ENCODE assay signal across 10 cellular contexts in the genomic region with DNA sequence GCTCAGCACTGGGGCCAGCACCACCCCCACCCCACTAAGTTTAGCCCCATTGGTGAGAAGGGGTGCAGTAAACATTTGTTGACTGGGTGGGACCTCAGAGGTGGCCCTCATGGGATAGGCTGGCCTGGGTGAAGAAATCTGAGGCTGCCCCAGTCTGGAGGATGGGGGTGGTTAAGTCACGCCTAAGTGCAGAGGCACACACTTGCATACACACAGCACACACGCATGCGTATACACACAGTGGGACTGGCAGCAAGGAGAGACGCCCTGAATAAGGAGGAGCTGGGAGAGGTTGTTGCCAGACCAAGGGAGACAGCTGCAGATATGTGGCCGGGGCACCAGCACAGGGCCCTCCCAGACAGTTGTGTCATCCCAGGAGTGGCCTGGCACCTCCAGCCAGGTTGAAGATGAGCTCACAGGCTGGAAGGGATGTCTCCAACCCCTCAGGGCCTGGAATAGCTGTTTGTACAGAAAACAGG. TPM values are rescaled to one million over a fixed set of nuclear protein-coding genes. Genes with fewer than 3 reads are reported as not detected.
A peak's percentile ranks its signal among the peaks of the same experiment; 100 is the strongest.
DNase-seq lines count a peak whose midpoint lies in the region; ATAC-seq and TF ChIP-seq lines count a peak whose summit lies in the region.
"Had no signal": no experiment of that assay in that cellular context is flagged by ENCODE, and none has a peak within 500 bp of the region (broad histone marks: within the 10 kb centered on the region; RNA-seq: fewer than 3 reads in every experiment).

No MANE protein-coding gene starts in this region.

- peak overlapping the region; percentile 85 for H3K23ac ChIP-seq in IMR-90 (ENCODE audit: low read depth, low read length)

- intact Hi-C loops in IMR-90 (cut with micrococcal nuclease), result loop anchor here (5.0 kb wide), 1 partner anchor 128 kb away; no protein-coding TSS in a partner anchor

- H2AK9ac ChIP-seq in IMR-90 (replicated peaks; ENCODE audit: low read depth, low read length, poor library complexity), result peak overlapping the region; percentile 91

- H3K27ac ChIP-seq in IMR-90 (ENCODE audit: insufficient read depth, low read length), result peak overlapping the region; percentile 98
- H3K27ac ChIP-seq in thoracic aorta, result peak overlapping the region; percentile 96
- H3K27ac ChIP-seq: HL-60 had no signal

- H2AK5ac ChIP-seq in IMR-90 (ENCODE audit: low read depth, low read length), result peak overlapping the region; percentile 95

- DNase-seq in IMR-90 (peak; percentile 88), cardiac fibroblast (ENCODE audit: low read depth in 2 of 2) (peak; percentile 63 to 75), kidney tubule cell (ENCODE audit: low spot score) (peak; percentile 80), thoracic aorta (ENCODE audit: low spot score) (no peak), NCI-H187 treated with DMSO at 0.1 percent for 48 hours (lab: John Stamatoyannopoulos, UW) (no peak), NCI-H2196 treated with DMSO at 0.1 percent for 48 hours (lab: John Stamatoyannopoulos, UW; ENCODE audit: unreplicated experiment) (no peak), GF-D8 (lab: John Stamatoyannopoulos, UW) (no peak)
- no peak for DNase-seq in stimulated activated naive CD8-positive, alpha-beta T cell treated with anti-CD3 and anti-CD28 coated beads, Interleukin-15, amount 100 ng/mL, for 72 hours
- DNase-seq: naive thymus-derived CD4-positive, alpha-beta T cell had no signal

- peaks cover 16% of the 10 kb centered on the region for H3K4me1 Mint-ChIP-seq in stimulated activated naive CD8-positive, alpha-beta T cell treated with anti-CD3 and anti-CD28 coated beads, Interleukin-15, amount 100 ng/mL, for 72 hours

- H3K27me3 ChIP-seq in IMR-90 (ENCODE audit: control insufficient read depth, insufficient read depth, low read length) (no peaks in the 10 kb centered on the region), thoracic aorta (replicated peaks; ENCODE audit: insufficient read depth) (no peaks in the 10 kb centered on the region)

- peak overlapping the region; percentile 78 for H2BK20ac ChIP-seq in IMR-90 (ENCODE audit: low read depth, low read length)

- peak overlapping the region; percentile 85 for H2BK120ac ChIP-seq in IMR-90 (ENCODE audit: low read depth, low read length)

- H3K27me3 Mint-ChIP-seq in stimulated activated naive CD8-positive, alpha-beta T cell treated with anti-CD3 and anti-CD28 coated beads, Interleukin-15, amount 100 ng/mL, for 72 hours, result peaks cover 95% of the 10 kb centered on the region

- H2AFZ ChIP-seq in IMR-90 (replicated peaks; ENCODE audit: low read length, poor library complexity), result peak overlapping the region; percentile 24

- peak overlapping the region; percentile 46; the same call in 1 of the 3 replicates for H2BK15ac ChIP-seq in IMR-90 (ENCODE audit: low read depth, low read length)

- 0 out of 2 replicates have a peak, but pooled peaks cover 5% of the 10 kb centered on the region for H3K36me3 ChIP-seq in IMR-90 (ENCODE audit: control insufficient read depth, insufficient read depth, low read length)
- H3K36me3 ChIP-seq in thoracic aorta, result no peaks in the 10 kb centered on the region

- 25% methylated on average over 1 of the region's 5 CpGs; no CpG with 5 or more reads in 1 of the 2 experiments for WGBS in IMR-90 (ENCODE audit: extremely low coverage in 2 of 2, insufficient read length in 1 of 2), 2 experiments

- in situ Hi-C loops in IMR-90 (cut with MboI; ENCODE audit: low sequenced_read_pairs), result no loop called here

- H4K20me1 ChIP-seq in IMR-90 (ENCODE audit: insufficient read depth, low read length), result peaks cover 81% of the 10 kb centered on the region

- no peak for TF ChIP-seq POLR2A in IMR-90 (IDR thresholded peaks at IDR 0.05; ENCODE audit: low read depth, low read length)

- ATAC-seq in IMR-90 (ENCODE audit: low read depth) (peak; percentile 27), thoracic aorta (ENCODE audit: insufficient number of reproducible peaks, low FRiP score, low read depth) (no peak)
- no peak for ATAC-seq in stimulated activated naive CD8-positive, alpha-beta T cell treated with anti-CD3 and anti-CD28 coated beads, Interleukin-15, amount 100 ng/mL, for 72 hours
- ATAC-seq: naive thymus-derived CD4-positive, alpha-beta T cell had no signal

- no peak overlapping the region for H3K27ac Mint-ChIP-seq in stimulated activated naive CD8-positive, alpha-beta T cell treated with anti-CD3 and anti-CD28 coated beads, Interleukin-15, amount 100 ng/mL, for 72 hours
- H3K27ac Mint-ChIP-seq: naive thymus-derived CD4-positive, alpha-beta T cell had no signal

- H3K4ac ChIP-seq in IMR-90 (ENCODE audit: low read depth, low read length), result peak overlapping the region; percentile 98

- peak overlapping the region; percentile 53; the same call in 1 of the 2 replicates for H4K5ac ChIP-seq in IMR-90 (ENCODE audit: low read depth, low read length)

- dilution Hi-C loops in IMR-90 (cut with HindIII; ENCODE audit: low sequenced_read_pairs, unreplicated experiment), result no loop called here

- peaks cover 71% of the 10 kb centered on the region for H3K4me1 ChIP-seq in IMR-90 (ENCODE audit: control insufficient read depth, insufficient read depth, low read length)
- H3K4me1 ChIP-seq in thoracic aorta (ENCODE audit: control insufficient read depth in 1 of 2, low read depth in 2 of 2), result peaks cover 73 to 86% of the 10 kb centered on the region in 2 donors

- H3K14ac ChIP-seq in IMR-90 (replicated peaks; ENCODE audit: low read depth, low read length), result peak overlapping the region; percentile 70

- TF ChIP-seq RAD21 in IMR-90 (IDR thresholded peaks at IDR 0.05; ENCODE audit: low read length), result no peak

- H3K9ac ChIP-seq in IMR-90 (ENCODE audit: low read depth, low read length), result peak overlapping the region; percentile 62

- peaks cover 0 to 70% of the 10 kb centered on the region in 2 experiments; a peak in 3 of 4 replicates for H3K79me1 ChIP-seq in IMR-90 (ENCODE audit: low read depth in 1 of 2, low read length in 2 of 2)

- CTCF ChIA-PET in IMR-90 (lab: Yijun Ruan, JAX), result interaction anchor here (0.5 kb wide), 1 partner anchor 664 kb away, joined by 3 read pairs; no protein-coding TSS in a partner anchor

- POLR2A ChIA-PET in IMR-90 (lab: Charles Lee; ENCODE audit: unreplicated experiment), result no interaction called here

- H3K9me3 ChIP-seq in IMR-90 (ENCODE audit: control insufficient read depth, insufficient read depth, low read length), result no peaks in the 10 kb centered on the region
- no peaks in the 10 kb centered on the region for H3K9me3 ChIP-seq in thoracic aorta

- peak overlapping the region; percentile 31 for H3K4me2 ChIP-seq in IMR-90 (ENCODE audit: low read depth, low read length)

- H3K9me3 Mint-ChIP-seq in stimulated activated naive CD8-positive, alpha-beta T cell treated with anti-CD3 and anti-CD28 coated beads, Interleukin-15, amount 100 ng/mL, for 72 hours, result no peaks in the 10 kb centered on the region
- H3K9me3 Mint-ChIP-seq: naive thymus-derived CD4-positive, alpha-beta T cell had no signal

- peaks cover 35% of the 10 kb centered on the region for H3K9me1 ChIP-seq in IMR-90 (ENCODE audit: insufficient read depth, low read length)

- peak overlapping the region; percentile 74 for H2BK5ac ChIP-seq in IMR-90 (ENCODE audit: low read depth, low read length, poor library complexity, severe bottlenecking)

- H3K18ac ChIP-seq in IMR-90 (ENCODE audit: low read depth, low read length), result peak overlapping the region; percentile 70

- peak overlapping the region; percentile 22; the same call in 1 of the 2 replicates for H3K56ac ChIP-seq in IMR-90 (ENCODE audit: extremely low read depth, insufficient read depth, low read length)

- no TSS peak for BruUV-seq in IMR-90 (replicated peaks; lab: Mats Ljungman, UMichigan)

- TF ChIP-seq CTCF in IMR-90 (conservative IDR thresholded peaks at IDR 0.05; ENCODE audit: low read depth, low read length) (no peak), cardiac fibroblast (IDR thresholded peaks at IDR 0.05; ENCODE audit: low read depth, low read length) (no peak), thoracic aorta (IDR thresholded peaks at IDR 0.05) (no peak)

- H4K8ac ChIP-seq in IMR-90 (ENCODE audit: low read depth in 2 of 2, low read length in 2 of 2), result peak overlapping the region; percentile 38 to 92; a peak in 3 of 4 replicates

- H3K4me3 Mint-ChIP-seq in stimulated activated naive CD8-positive, alpha-beta T cell treated with anti-CD3 and anti-CD28 coated beads, Interleukin-15, amount 100 ng/mL, for 72 hours, result no peak overlapping the region
- H3K4me3 Mint-ChIP-seq: naive thymus-derived CD4-positive, alpha-beta T cell had no signal

- H3K4me3 ChIP-seq in IMR-90 (ENCODE audit: insufficient read depth, low read depth, low read length), result no peak overlapping the region
- no peak overlapping the region for H3K4me3 ChIP-seq in cardiac fibroblast (replicated peaks in 1 of 2; ENCODE audit: low read depth in 2 of 2, low read length in 2 of 2)
- peak overlapping the region; percentile 57 for H3K4me3 ChIP-seq in thoracic aorta

- H4K91ac ChIP-seq in IMR-90 (ENCODE audit: insufficient read depth, low read depth, low read length), result peak overlapping the region; percentile 89

TF ChIP-seq in IMR-90, 13 proteins besides CTCF, POLR2A, EP300 and RAD21 (continues in another document):
- TF ChIP-seq MAFK (IDR thresholded peaks at IDR 0.05; ENCODE audit: low read depth, low read length) (no peak), CHD1 (IDR thresholded peaks at IDR 0.05; ENCODE audit: low read depth, low read length) (no peak)
- TF ChIP-seq, protein P1, sequence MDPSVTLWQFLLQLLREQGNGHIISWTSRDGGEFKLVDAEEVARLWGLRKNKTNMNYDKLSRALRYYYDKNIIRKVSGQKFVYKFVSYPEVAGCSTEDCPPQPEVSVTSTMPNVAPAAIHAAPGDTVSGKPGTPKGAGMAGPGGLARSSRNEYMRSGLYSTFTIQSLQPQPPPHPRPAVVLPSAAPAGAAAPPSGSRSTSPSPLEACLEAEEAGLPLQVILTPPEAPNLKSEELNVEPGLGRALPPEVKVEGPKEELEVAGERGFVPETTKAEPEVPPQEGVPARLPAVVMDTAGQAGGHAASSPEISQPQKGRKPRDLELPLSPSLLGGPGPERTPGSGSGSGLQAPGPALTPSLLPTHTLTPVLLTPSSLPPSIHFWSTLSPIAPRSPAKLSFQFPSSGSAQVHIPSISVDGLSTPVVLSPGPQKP (IDR thresholded peaks at IDR 0.05; ENCODE audit: borderline replicate concordance, low read depth, low read length), result no peak

RNA-seq across cellular contexts. Expression of gene BCAR1, which starts 3.0 kb away (rescaled TPM):
- 17.8 and 18.1 TPM in 2 replicates for total RNA-seq in IMR-90 (2012; rRNA removed)
- polyA plus RNA-seq in IMR-90 (2012; rRNA removed), result 99.4 and 127 TPM in 2 replicates
- polyA plus RNA-seq in IMR-90 (2012; cell fraction: cytosol; rRNA removed), result 84.8 and 140 TPM in 2 replicates
- 214 and 473 TPM in 2 replicates for polyA plus RNA-seq in IMR-90 (2012; cell fraction: nucleus; rRNA removed; ENCODE audit: low replicate concordance)
- 100 to 1,000 TPM; 116 to 166 TPM for total RNA-seq in thoracic aorta
- total RNA-seq: naive thymus-derived CD4-positive, alpha-beta T cell had no signal
- polyA plus RNA-seq: naive thymus-derived CD4-positive, alpha-beta T cell had no signal

RNA-seq across cellular contexts. Expression of gene CTRB1, which starts 35.6 kb away (rescaled TPM):
- total RNA-seq in IMR-90 (2012; rRNA removed), result not detected in 2 replicates
- polyA plus RNA-seq in IMR-90 (2012; rRNA removed), result not detected in 2 replicates
- polyA plus RNA-seq in IMR-90 (2012; cell fraction: cytosol; rRNA removed), result not detected in 2 replicates
- not detected in 2 replicates for polyA plus RNA-seq in IMR-90 (2012; cell fraction: nucleus; rRNA removed; ENCODE audit: low replicate concordance)
- total RNA-seq in thoracic aorta, result 1 to 10 TPM; 4.9 to 9.3 TPM
- total RNA-seq: naive thymus-derived CD4-positive, alpha-beta T cell had no signal
- polyA plus RNA-seq: naive thymus-derived CD4-positive, alpha-beta T cell had no signal

RNA-seq across cellular contexts. Expression of gene CTRB2, which starts 47.4 kb away (rescaled TPM):
- total RNA-seq in IMR-90 (2012; rRNA removed) (not detected in 2 replicates), thoracic aorta (10 to 100 TPM; 12.5 TPM)
- polyA plus RNA-seq in IMR-90 (2012; rRNA removed), result not detected in 2 replicates
- polyA plus RNA-seq in IMR-90 (2012; cell fraction: cytosol; rRNA removed), result not detected in 2 replicates
- polyA plus RNA-seq in IMR-90 (2012; cell fraction: nucleus; rRNA removed; ENCODE audit: low replicate concordance), result 0.09 TPM in 1 of 2 replicates, not detected in the other
- total RNA-seq: naive thymus-derived CD4-positive, alpha-beta T cell had no signal
- polyA plus RNA-seq: naive thymus-derived CD4-positive, alpha-beta T cell had no signal

Comparison
In these comparisons a context has a peak if more than half of its experiments do, and no peak if none do; other contexts are left out.
1. DNase-seq: peak in IMR-90 (single experiment), cardiac fibroblast (2 of 2) and kidney tubule cell (single experiment); none in thoracic aorta (single experiment), NCI-H187 treated with DMSO at 0.1 percent for 48 hours (single experiment), NCI-H2196 treated with DMSO at 0.1 percent for 48 hours (single experiment), GF-D8 (single experiment) and stimulated activated naive CD8-positive, alpha-beta T cell treated with anti-CD3 and anti-CD28 coated beads, Interleukin-15, amount 100 ng/mL, for 72 hours (0 of 2).
2. RNA of gene CTRB2, which starts 47.4 kb away (total RNA-seq): 12.5 TPM in thoracic aorta; not detected in IMR-90; every median in the first group is over 10 times any median in the second.